22 cellular contexts compared by ENCODE assay signal in the genomic region with DNA sequence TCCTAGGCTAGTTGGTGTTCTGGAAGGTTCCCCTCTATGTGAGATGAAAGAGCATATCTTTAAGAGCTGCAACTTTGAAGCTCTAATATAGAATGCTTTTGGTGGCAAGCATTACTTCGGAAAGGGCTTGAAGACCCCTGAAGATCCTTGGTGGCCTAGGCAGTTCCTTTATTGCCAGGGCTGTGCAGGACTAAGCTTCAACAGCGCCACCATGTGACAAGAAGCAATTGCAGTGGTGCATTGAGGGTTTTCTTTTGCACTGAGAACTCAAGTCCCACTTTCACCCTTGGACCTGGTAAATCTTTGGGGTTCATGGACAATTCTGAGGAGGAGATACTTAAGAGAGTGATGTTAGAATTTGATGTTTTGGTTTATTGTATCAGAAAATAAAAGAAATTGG.
DNase-seq lines count a peak whose midpoint lies in the region; FAIRE-seq and TF ChIP-seq lines count a peak whose summit lies in the region.
"Had no signal": no experiment of that assay in that cellular context is flagged by ENCODE, and none has a peak within 500 bp of the region (broad histone marks: within the 10 kb centered on the region; RNA-seq: fewer than 3 reads in every experiment).

No MANE protein-coding gene starts in this region.

- no peak for TF ChIP-seq EP300 in H1 (IDR thresholded peaks at IDR 0.05; ENCODE audit: borderline replicate concordance in 1 of 2, low read depth in 2 of 2, low read length in 2 of 2)

- TF ChIP-seq CTCF in 22Rv1 (IDR thresholded peaks at IDR 0.05): peak; percentile 15; the same call in 1 of the 2 replicates
- TF ChIP-seq CTCF in GM12874 (IDR thresholded peaks at IDR 0.05; ENCODE audit: insufficient read depth, low read depth, low read length): 0 out of 2 replicates have a peak, but pooled peaks have one; percentile 1
- TF ChIP-seq CTCF in OCI-LY3 (IDR thresholded peaks at IDR 0.05; ENCODE audit: low read depth, low read length): 0 out of 2 replicates have a peak, but pooled peaks have one; percentile 6
- TF ChIP-seq CTCF in H1 (IDR thresholded peaks at IDR 0.05; ENCODE audit: control extremely low read depth in 1 of 3, insufficient read depth in 1 of 3, low read depth in 1 of 3, low read length in 3 of 3): peak; percentile 27 to 48 (median 30)
- TF ChIP-seq CTCF in D721Med (IDR thresholded peaks at IDR 0.05; ENCODE audit: insufficient read depth, missing control alignments): no peak

- H2BK5ac ChIP-seq in H1 (ENCODE audit: low read depth, low read length): no peak overlapping the region

- CTCF ChIA-PET in H1 (lab: Charles Lee; ENCODE audit: partially characterized antibody): interaction anchor here (0.9 to 2.8 kb wide), 9 partner anchors 11 to 877 kb away, joined by 3 to 10 read pairs (median 6); no protein-coding TSS in a partner anchor

- no peaks in the 10 kb centered on the region for H3K36me3 ChIP-seq in OCI-LY3 (replicated peaks; ENCODE audit: low read depth, low read length)
- H3K36me3 ChIP-seq in H1 (ENCODE audit: control insufficient read depth in 2 of 4, insufficient read depth in 4 of 4, low read length in 3 of 4): no peaks in the 10 kb centered on the region
- H3K36me3 ChIP-seq: cardiac muscle cell, left lung, neutrophil, right atrium auricular region, SJCRH30 had no signal

- no peak overlapping the region for H3K14ac ChIP-seq in H1 (ENCODE audit: insufficient read length)

- no peak overlapping the region for H3K27ac ChIP-seq in 22Rv1
- H3K27ac ChIP-seq in OCI-LY3 (ENCODE audit: low read length): no peak overlapping the region
- no peak overlapping the region for H3K27ac ChIP-seq in H1 (ENCODE audit: low read depth, low read length)
- H3K27ac ChIP-seq: cardiac muscle cell, dorsolateral prefrontal cortex, left lung, neutrophil, SJCRH30 had no signal

- no peaks in the 10 kb centered on the region for H3K79me1 ChIP-seq in H1 (ENCODE audit: low read depth, low read length)

- WGBS in H1 (ENCODE audit: extremely low coverage in 1 of 2, insufficient coverage in 1 of 2, insufficient read length in 1 of 2, insufficient replicate concordance in 2 of 2, low coverage in 1 of 2, low lambda C conversion rate in 2 of 2, missing lambda C conversion rate in 1 of 2), 2 experiments: 92% methylated on average over 2 of the region's 2 CpGs; no CpG with 5 or more reads in 1 of the 2 experiments

- H3K9ac ChIP-seq in OCI-LY3 (ENCODE audit: low read length) (no peak overlapping the region), H1 (replicated peaks in 1 of 4; ENCODE audit: extremely low read depth in 1 of 4, low read depth in 3 of 4, low read length in 3 of 4) (no peak overlapping the region)

- H3K56ac ChIP-seq in H1 (replicated peaks; ENCODE audit: insufficient read length, low read depth, low read length): no peak overlapping the region

- H3K23ac ChIP-seq in H1 (ENCODE audit: insufficient read length): no peak overlapping the region

- no peaks in the 10 kb centered on the region for H3K79me2 ChIP-seq in OCI-LY3 (ENCODE audit: low read length)
- no peaks in the 10 kb centered on the region for H3K79me2 ChIP-seq in H1 (ENCODE audit: control insufficient read depth in 1 of 2, insufficient read depth in 2 of 2, low read length in 2 of 2)

- H2BK15ac ChIP-seq in H1 (ENCODE audit: low read length): no peak overlapping the region

- FAIRE-seq in H1 (lab: Jason Lieb, UNC) (no peak), D721Med (lab: Jason Lieb, UNC) (no peak)
- FAIRE-seq: GM18507 had no signal

- H3K4ac ChIP-seq in H1 (replicated peaks; ENCODE audit: insufficient read length, low read depth, low read length): no peak overlapping the region

- H2AK5ac ChIP-seq in H1 (ENCODE audit: low read depth, low read length): no peak overlapping the region

- DNase-seq in H1 (ENCODE audit: low read depth in 1 of 2, low spot score in 2 of 2) (no peak), NCI-H128 (lab: John Stamatoyannopoulos, UW; ENCODE audit: unreplicated experiment) (no peak), glomerular visceral epithelial cell (ENCODE audit: extremely low spot score) (no peak), D721Med (ENCODE audit: insufficient read length, low spot score) (no peak)
- DNase-seq in activated naive CD4-positive, alpha-beta T cell (lab: John Stamatoyannopoulos, UW): no peak
- DNase-seq: activated CD8-positive, alpha-beta memory T cell treated with anti-CD3 and anti-CD28 coated beads, Interleukin-2, amount 10 ng/mL, durations not matched to agents 7 days and 5 days; CD8-positive, alpha-beta T cell; dorsolateral prefrontal cortex; glutamatergic neuron; KBM-7; left lung; NCI-H1092; NCI-H2081; SJCRH30; stimulated activated CD4-positive, alpha-beta T cell treated with anti-CD3 and anti-CD28 coated beads, Interleukin-15, amount 100 ng/mL, for 24 hours had no signal

- H2AFZ ChIP-seq in OCI-LY3 (ENCODE audit: low read depth, low read length): no peak overlapping the region
- no peak overlapping the region for H2AFZ ChIP-seq in H1 (ENCODE audit: low read length)

- H2BK120ac ChIP-seq in H1 (replicated peaks; ENCODE audit: low read depth, low read length): no peak overlapping the region

- H3K4me1 ChIP-seq in OCI-LY3 (ENCODE audit: low read length): no peaks in the 10 kb centered on the region
- H3K4me1 ChIP-seq in H1 (replicated peaks in 1 of 4; ENCODE audit: control insufficient read depth in 3 of 4, insufficient read depth in 4 of 4, low read length in 3 of 4): no peaks in the 10 kb centered on the region
- H3K4me1 ChIP-seq: SJCRH30 had no signal

- H4K20me1 ChIP-seq in OCI-LY3 (ENCODE audit: insufficient read depth, low read length) (no peaks in the 10 kb centered on the region), H1 (replicated peaks in 1 of 2; ENCODE audit: control insufficient read depth in 1 of 2, insufficient read depth in 2 of 2, low read length in 2 of 2) (no peaks in the 10 kb centered on the region)

- no peak overlapping the region for H4K91ac ChIP-seq in H1 (replicated peaks; ENCODE audit: insufficient read length, low read length)

- H3K9me3 ChIP-seq in OCI-LY3 (ENCODE audit: insufficient read depth, low read length): no peaks in the 10 kb centered on the region
- peaks cover 6 to 9% of the 10 kb centered on the region in 2 experiments; a peak in 3 of 4 replicates for H3K9me3 ChIP-seq in H1 (ENCODE audit: insufficient read depth in 2 of 2, low read depth in 1 of 2, low read length in 1 of 2)
- H3K9me3 ChIP-seq: neutrophil, right atrium auricular region, SJCRH30 had no signal

- POLR2A ChIA-PET in H1 (lab: Charles Lee; ENCODE audit: partially characterized antibody): no interaction called here

- no peak overlapping the region for H2BK12ac ChIP-seq in H1 (ENCODE audit: low read depth, low read length)

- no peak overlapping the region for H3K4me3 ChIP-seq in OCI-LY3 (ENCODE audit: low read length)
- H3K4me3 ChIP-seq in H1 (ENCODE audit: extremely low read depth in 1 of 4, insufficient read depth in 2 of 4, low read depth in 3 of 4, low read length in 4 of 4): no peak overlapping the region
- H3K4me3 ChIP-seq: cardiac muscle cell, dorsolateral prefrontal cortex, left lung, right atrium auricular region, SJCRH30 had no signal

- H3K4me2 ChIP-seq in OCI-LY3 (ENCODE audit: low read length): no peak overlapping the region
- no peak overlapping the region for H3K4me2 ChIP-seq in H1 (ENCODE audit: insufficient read depth in 1 of 2, low read depth in 2 of 2, low read length in 2 of 2)

- no peaks in the 10 kb centered on the region for H3K23me2 ChIP-seq in H1 (ENCODE audit: low read depth, low read length)

- no peak overlapping the region for H4K5ac ChIP-seq in H1 (ENCODE audit: insufficient read length, low read depth, low read length)

- H3K27me3 ChIP-seq in OCI-LY3 (ENCODE audit: low read depth, low read length): peaks cover 8% of the 10 kb centered on the region; the same call in 1 of the 2 replicates
- peaks cover 0 to 2% (median 0%) of the 10 kb centered on the region in 4 experiments; a peak in 1 of 7 replicates for H3K27me3 ChIP-seq in H1 (replicated peaks in 1 of 4; ENCODE audit: control insufficient read depth in 3 of 4, extremely low read depth in 1 of 4, insufficient read depth in 3 of 4, low read length in 3 of 4)
- H3K27me3 ChIP-seq: cardiac muscle cell, left lung, neutrophil, right atrium auricular region, SJCRH30 had no signal

- no peak overlapping the region for H2BK20ac ChIP-seq in H1 (ENCODE audit: low read length)

- no peak for TF ChIP-seq POLR2A in H1 (IDR thresholded peaks at IDR 0.05; ENCODE audit: control extremely low read depth in 1 of 2, low read depth in 2 of 2, low read length in 2 of 2)

- no peak overlapping the region for H4K8ac ChIP-seq in H1 (ENCODE audit: extremely low read depth, insufficient read depth, low read length)

- TF ChIP-seq RAD21 in H1 (IDR thresholded peaks at IDR 0.05 in 1 of 2, conservative IDR thresholded peaks at IDR 0.05 in 1 of 2; ENCODE audit: low read depth in 2 of 2, low read length in 2 of 2): peak; percentile 46 to 51

- no peak overlapping the region for H3K18ac ChIP-seq in H1 (ENCODE audit: extremely low read depth, low read length)

TF ChIP-seq in H1, 55 proteins besides CTCF, POLR2A, EP300 and RAD21:
- no peak for TF ChIP-seq KDM5A (IDR thresholded peaks at IDR 0.05; ENCODE audit: low read length)
- no peak for TF ChIP-seq ASH2L (IDR thresholded peaks at IDR 0.05; ENCODE audit: low read length)
- no peak for TF ChIP-seq KDM1A (IDR thresholded peaks at IDR 0.05; ENCODE audit: borderline replicate concordance, low read length)
- TF ChIP-seq USF2 (IDR thresholded peaks at IDR 0.05; ENCODE audit: low read length): no peak
- TF ChIP-seq JUN (IDR thresholded peaks at IDR 0.05; ENCODE audit: low read depth, low read length): no peak
- no peak for TF ChIP-seq POU5F1 (IDR thresholded peaks at IDR 0.05; ENCODE audit: low read depth, low read length)
- no peak for TF ChIP-seq GABPA (IDR thresholded peaks at IDR 0.05; ENCODE audit: borderline replicate concordance, insufficient read depth, low read length)
- TF ChIP-seq MAFK (IDR thresholded peaks at IDR 0.05; ENCODE audit: low read depth, low read length): no peak
- TF ChIP-seq SAP30 (IDR thresholded peaks at IDR 0.05; ENCODE audit: insufficient read depth, insufficient replicate concordance, low read length): no peak
- no peak for TF ChIP-seq BCL11A (IDR thresholded peaks at IDR 0.05; ENCODE audit: low read depth in 2 of 2, low read length in 2 of 2)
- no peak for TF ChIP-seq BRCA1 (IDR thresholded peaks at IDR 0.05; ENCODE audit: low read depth, low read length)
